ENCODE assay signal across 7 cellular contexts in the genomic region with DNA sequence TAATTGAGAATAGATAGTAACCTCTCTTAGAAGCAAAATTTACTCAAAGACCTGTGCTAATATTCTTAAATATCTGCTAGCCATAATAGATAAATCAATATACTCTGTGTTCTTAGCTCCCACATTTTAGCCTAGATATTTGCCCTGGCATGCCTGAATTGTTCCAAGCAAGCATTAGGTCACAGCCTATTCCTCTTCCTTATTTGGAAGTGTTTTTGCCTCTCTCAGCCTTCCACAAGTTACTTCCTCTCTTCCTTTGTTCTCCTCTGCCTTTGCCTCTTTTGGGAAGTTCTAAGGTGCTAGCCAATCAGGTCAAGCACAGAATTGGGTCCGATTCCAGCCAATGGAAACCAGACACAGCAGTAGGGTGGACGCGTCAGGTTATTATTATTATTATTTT. TPM values are rescaled to one million over a fixed set of nuclear protein-coding genes. Genes with fewer than 3 reads are reported as not detected.
DNase-seq lines count a peak whose midpoint lies in the region; ATAC-seq and TF ChIP-seq lines count a peak whose summit lies in the region.
"Not testable (repeated sequence)": the region's sequence is repeated elsewhere in the genome, so short reads cannot be mapped to it uniquely, and the experiment has no call there.

No MANE protein-coding gene starts in this region.

- not testable (repeated sequence) for H3K4me1 ChIP-seq in hepatocyte (ENCODE audit: insufficient read depth); skeletal muscle satellite cell (ENCODE audit: control insufficient read depth, insufficient read depth, low read length)

- H3K36me3 Mint-ChIP-seq in T-helper 2 cell treated with Interferon-gamma antibody and Interleukin-4, amounts not matched to agents 5 μg/mL and 100 μg/mL, for 36 hours (ENCODE audit: low read depth): peaks cover 40% of the 10 kb centered on the region
- peaks cover 54% of the 10 kb centered on the region for H3K36me3 Mint-ChIP-seq in activated naive CD4-positive, alpha-beta T cell treated with anti-CD3 and anti-CD28 coated beads for 36 hours (ENCODE audit: low read depth)
- peaks cover 12% of the 10 kb centered on the region for H3K36me3 Mint-ChIP-seq in effector memory CD8-positive, alpha-beta T cell (ENCODE audit: insufficient read depth)
- peaks cover 44% of the 10 kb centered on the region for H3K36me3 Mint-ChIP-seq in nephron (ENCODE audit: low read depth)

- not testable (repeated sequence) for H3K4me3 ChIP-seq in hepatocyte; skeletal muscle satellite cell (ENCODE audit: low read length)

- H3K4me3 Mint-ChIP-seq in T-helper 2 cell treated with Interferon-gamma antibody and Interleukin-4, amounts not matched to agents 5 μg/mL and 100 μg/mL, for 36 hours: peak overlapping the region; percentile 89
- H3K4me3 Mint-ChIP-seq in activated naive CD4-positive, alpha-beta T cell treated with anti-CD3 and anti-CD28 coated beads for 36 hours: peak overlapping the region; percentile 91
- peak overlapping the region; percentile 92 to 97 for H3K4me3 Mint-ChIP-seq in effector memory CD8-positive, alpha-beta T cell
- peak overlapping the region; percentile 94 to 95 (median 95) for H3K4me3 Mint-ChIP-seq in nephron

- H2AFZ ChIP-seq in hepatocyte: peak overlapping the region; percentile 54

- not testable (repeated sequence) for H3K9ac ChIP-seq in skeletal muscle satellite cell (ENCODE audit: low read depth, low read length)

- not testable (repeated sequence) for H3K27ac ChIP-seq in hepatocyte

- intact Hi-C loops in activated naive CD4-positive, alpha-beta T cell treated with anti-CD3 and anti-CD28 coated beads for 36 hours (cut with micrococcal nuclease): loop anchor here (5.0 kb wide), 1 partner anchor 131 kb away; no protein-coding TSS in a partner anchor

- not testable (repeated sequence) for H4K20me1 ChIP-seq in hepatocyte (ENCODE audit: insufficient read depth, poor library complexity, severe bottlenecking)

- DNase-seq in EL: peak; percentile 2
- DNase-seq in T-helper 2 cell treated with Interferon-gamma antibody and Interleukin-4, amounts not matched to agents 5 μg/mL and 100 μg/mL, for 36 hours (ENCODE audit: low spot score); activated naive CD4-positive, alpha-beta T cell treated with anti-CD3 and anti-CD28 coated beads for 36 hours; effector memory CD8-positive, alpha-beta T cell; hepatocyte (ENCODE audit: low spot score): not testable (repeated sequence)

- 98% methylated on average over 3 of the region's 3 CpGs for WGBS in hepatocyte (ENCODE audit: low lambda C conversion rate, missing lambda C conversion rate)

- peaks cover 15% of the 10 kb centered on the region for H3K4me1 Mint-ChIP-seq in T-helper 2 cell treated with Interferon-gamma antibody and Interleukin-4, amounts not matched to agents 5 μg/mL and 100 μg/mL, for 36 hours (ENCODE audit: low read depth)
- H3K4me1 Mint-ChIP-seq in activated naive CD4-positive, alpha-beta T cell treated with anti-CD3 and anti-CD28 coated beads for 36 hours (ENCODE audit: low read depth): peaks cover 19% of the 10 kb centered on the region
- peaks cover 25 to 40% of the 10 kb centered on the region in 2 donors for H3K4me1 Mint-ChIP-seq in effector memory CD8-positive, alpha-beta T cell (ENCODE audit: low read depth in 2 of 2)
- H3K4me1 Mint-ChIP-seq in nephron: peaks cover 13% of the 10 kb centered on the region

- H3K27me3 ChIP-seq in hepatocyte; skeletal muscle satellite cell (ENCODE audit: control insufficient read depth, insufficient read depth, low read length): not testable (repeated sequence)

- peaks cover 76% of the 10 kb centered on the region for H3K9me3 Mint-ChIP-seq in T-helper 2 cell treated with Interferon-gamma antibody and Interleukin-4, amounts not matched to agents 5 μg/mL and 100 μg/mL, for 36 hours
- H3K9me3 Mint-ChIP-seq in activated naive CD4-positive, alpha-beta T cell treated with anti-CD3 and anti-CD28 coated beads for 36 hours: peaks cover 54% of the 10 kb centered on the region
- H3K9me3 Mint-ChIP-seq in effector memory CD8-positive, alpha-beta T cell: not testable (repeated sequence)
- H3K9me3 Mint-ChIP-seq in nephron: peaks cover 70% of the 10 kb centered on the region

- H3K79me2 ChIP-seq in hepatocyte: peaks cover 39% of the 10 kb centered on the region

- H3K4me2 ChIP-seq in hepatocyte: not testable (repeated sequence)
- peak overlapping the region; percentile 19 for H3K4me2 ChIP-seq in skeletal muscle satellite cell (ENCODE audit: low read length)

- peaks cover 23% of the 10 kb centered on the region for H3K9me3 ChIP-seq in hepatocyte (ENCODE audit: low read depth)
- H3K9me3 ChIP-seq in skeletal muscle satellite cell (replicated peaks; ENCODE audit: low read length): not testable (repeated sequence)

- H3K9me2 ChIP-seq in hepatocyte (replicated peaks; ENCODE audit: insufficient read depth): not testable (repeated sequence)

- not testable (repeated sequence) for ATAC-seq in effector memory CD8-positive, alpha-beta T cell (replicated peaks)

- H3K27ac Mint-ChIP-seq in T-helper 2 cell treated with Interferon-gamma antibody and Interleukin-4, amounts not matched to agents 5 μg/mL and 100 μg/mL, for 36 hours; activated naive CD4-positive, alpha-beta T cell treated with anti-CD3 and anti-CD28 coated beads for 36 hours; effector memory CD8-positive, alpha-beta T cell: not testable (repeated sequence)
- peak overlapping the region in 1 of 3 experiments; percentile 48 for H3K27ac Mint-ChIP-seq in nephron

- CTCF ChIA-PET in activated naive CD4-positive, alpha-beta T cell treated with anti-CD3 and anti-CD28 coated beads for 36 hours (lab: Charles Lee): interaction anchor here (0.5 to 0.6 kb wide), 2 partner anchors 160 to 170 kb away, joined by 3 read pairs; no protein-coding TSS in a partner anchor

- not testable (repeated sequence) for TF ChIP-seq CTCF in hepatocyte (IDR thresholded peaks at IDR 0.05; ENCODE audit: poor library complexity); nephron (IDR thresholded peaks at IDR 0.05; ENCODE audit: unreplicated experiment in 3 of 3)

- H3K36me3 ChIP-seq in hepatocyte (replicated peaks; ENCODE audit: insufficient read depth, low read depth): peaks cover 12% of the 10 kb centered on the region
- H3K36me3 ChIP-seq in skeletal muscle satellite cell (ENCODE audit: insufficient read depth, low read length): peaks cover 21% of the 10 kb centered on the region

- H3K27me3 Mint-ChIP-seq in T-helper 2 cell treated with Interferon-gamma antibody and Interleukin-4, amounts not matched to agents 5 μg/mL and 100 μg/mL, for 36 hours (ENCODE audit: low read depth); activated naive CD4-positive, alpha-beta T cell treated with anti-CD3 and anti-CD28 coated beads for 36 hours (ENCODE audit: low read depth); effector memory CD8-positive, alpha-beta T cell; nephron (ENCODE audit: low read depth): not testable (repeated sequence)

RNA-seq across cellular contexts. Expression of gene ZNF841, which starts 0.9 kb away (rescaled TPM):
- total RNA-seq in activated naive CD4-positive, alpha-beta T cell treated with anti-CD3 and anti-CD28 coated beads for 36 hours: 10 to 100 TPM; 13.3 to 15.5 TPM
- 21.8 and 22.7 TPM in 2 replicates for total RNA-seq in hepatocyte
- polyA plus RNA-seq in hepatocyte: 4.1 and 5.2 TPM in 2 replicates
- 24.7 and 35.2 TPM in 2 replicates for total RNA-seq in skeletal muscle satellite cell (2012; rRNA removed)

RNA-seq across cellular contexts. Expression of gene ZNF616, which starts 43.3 kb away (rescaled TPM):
- total RNA-seq in activated naive CD4-positive, alpha-beta T cell treated with anti-CD3 and anti-CD28 coated beads for 36 hours: 1 to 10 TPM; 7.6 to 8.7 TPM
- 9.1 and 10.7 TPM in 2 replicates for total RNA-seq in hepatocyte
- 4.6 and 7.8 TPM in 2 replicates for polyA plus RNA-seq in hepatocyte
- total RNA-seq in skeletal muscle satellite cell (2012; rRNA removed): 8.3 and 15.0 TPM in 2 replicates

RNA-seq across cellular contexts. Expression of gene ZNF432, which starts 47.8 kb away (rescaled TPM):
- 1 to 10 TPM; 6.2 to 6.7 TPM for total RNA-seq in activated naive CD4-positive, alpha-beta T cell treated with anti-CD3 and anti-CD28 coated beads for 36 hours
- total RNA-seq in hepatocyte: 7.4 and 10.1 TPM in 2 replicates
- polyA plus RNA-seq in hepatocyte: 3.4 and 4.8 TPM in 2 replicates
- 5.5 and 11.9 TPM in 2 replicates for total RNA-seq in skeletal muscle satellite cell (2012; rRNA removed)
